ENCODE assay signal across 1 cellular context in the genomic region with DNA sequence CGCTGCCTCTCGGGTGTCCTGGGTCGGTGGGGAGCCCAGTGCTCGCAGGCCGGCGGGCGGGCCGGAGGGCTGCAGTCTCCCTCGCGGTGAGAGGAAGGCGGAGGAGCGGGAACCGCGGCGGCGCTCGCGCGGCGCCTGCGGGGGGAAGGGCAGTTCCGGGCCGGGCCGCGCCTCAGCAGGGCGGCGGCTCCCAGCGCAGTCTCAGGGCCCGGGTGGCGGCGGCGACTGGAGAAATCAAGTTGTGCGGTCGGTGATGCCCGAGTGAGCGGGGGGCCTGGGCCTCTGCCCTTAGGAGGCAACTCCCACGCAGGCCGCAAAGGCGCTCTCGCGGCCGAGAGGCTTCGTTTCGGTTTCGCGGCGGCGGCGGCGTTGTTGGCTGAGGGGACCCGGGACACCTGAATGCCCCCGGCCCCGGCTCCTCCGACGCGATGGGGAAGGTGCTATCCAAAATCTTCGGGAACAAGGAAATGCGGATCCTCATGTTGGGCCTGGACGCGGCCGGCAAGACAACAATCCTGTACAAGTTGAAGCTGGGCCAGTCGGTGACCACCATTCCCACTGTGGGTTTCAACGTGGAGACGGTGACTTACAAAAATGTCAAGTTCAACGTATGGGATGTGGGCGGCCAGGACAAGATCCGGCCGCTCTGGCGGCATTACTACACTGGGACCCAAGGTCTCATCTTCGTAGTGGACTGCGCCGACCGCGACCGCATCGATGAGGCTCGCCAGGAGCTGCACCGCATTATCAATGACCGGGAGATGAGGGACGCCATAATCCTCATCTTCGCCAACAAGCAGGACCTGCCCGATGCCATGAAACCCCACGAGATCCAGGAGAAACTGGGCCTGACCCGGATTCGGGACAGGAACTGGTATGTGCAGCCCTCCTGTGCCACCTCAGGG.
TF ChIP-seq lines count a peak whose summit lies in the region.

No MANE protein-coding gene starts in this region.

TF ChIP-seq in K562, 482 proteins besides CTCF, POLR2A, EP300 and RAD21 (continued from another document and continues in another):
- TF ChIP-seq, protein P1, sequence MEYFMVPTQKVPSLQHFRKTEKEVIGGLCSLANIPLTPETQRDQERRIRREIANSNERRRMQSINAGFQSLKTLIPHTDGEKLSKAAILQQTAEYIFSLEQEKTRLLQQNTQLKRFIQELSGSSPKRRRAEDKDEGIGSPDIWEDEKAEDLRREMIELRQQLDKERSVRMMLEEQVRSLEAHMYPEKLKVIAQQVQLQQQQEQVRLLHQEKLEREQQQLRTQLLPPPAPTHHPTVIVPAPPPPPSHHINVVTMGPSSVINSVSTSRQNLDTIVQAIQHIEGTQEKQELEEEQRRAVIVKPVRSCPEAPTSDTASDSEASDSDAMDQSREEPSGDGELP (CRISPR knock-in tag; IDR thresholded peaks at IDR 0.05; ENCODE audit: borderline replicate concordance), result peak; percentile 11; the same call in 1 of the 2 replicates
- no peak for TF ChIP-seq ZKSCAN1 (IDR thresholded peaks at IDR 0.05; ENCODE audit: low read depth, low read length)
- TF ChIP-seq ZBTB7A (IDR thresholded peaks at IDR 0.05; ENCODE audit: borderline replicate concordance, control insufficient read depth, low read depth, low read length), result peak; percentile 52; the same call in 1 of the 2 replicates
- TF ChIP-seq FOS (IDR thresholded peaks at IDR 0.05; ENCODE audit: extremely low read depth, insufficient read length), result no peak
- no peak for TF ChIP-seq SIRT6 (IDR thresholded peaks at IDR 0.05; ENCODE audit: low read depth, low read length)
- TF ChIP-seq RBFOX2 (IDR thresholded peaks at IDR 0.05; ENCODE audit: low read depth, low read length), result peak; percentile 90
- TF ChIP-seq, protein P2, sequence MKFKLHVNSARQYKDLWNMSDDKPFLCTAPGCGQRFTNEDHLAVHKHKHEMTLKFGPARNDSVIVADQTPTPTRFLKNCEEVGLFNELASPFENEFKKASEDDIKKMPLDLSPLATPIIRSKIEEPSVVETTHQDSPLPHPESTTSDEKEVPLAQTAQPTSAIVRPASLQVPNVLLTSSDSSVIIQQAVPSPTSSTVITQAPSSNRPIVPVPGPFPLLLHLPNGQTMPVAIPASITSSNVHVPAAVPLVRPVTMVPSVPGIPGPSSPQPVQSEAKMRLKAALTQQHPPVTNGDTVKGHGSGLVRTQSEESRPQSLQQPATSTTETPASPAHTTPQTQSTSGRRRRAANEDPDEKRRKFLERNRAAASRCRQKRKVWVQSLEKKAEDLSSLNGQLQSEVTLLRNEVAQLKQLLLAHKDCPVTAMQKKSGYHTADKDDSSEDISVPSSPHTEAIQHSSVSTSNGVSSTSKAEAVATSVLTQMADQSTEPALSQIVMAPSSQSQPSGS (CRISPR knock-in tag; IDR thresholded peaks at IDR 0.05), result no peak
- TF ChIP-seq TCF3 (CRISPR knock-in tag; IDR thresholded peaks at IDR 0.05), result no peak
- TF ChIP-seq, protein P3, sequence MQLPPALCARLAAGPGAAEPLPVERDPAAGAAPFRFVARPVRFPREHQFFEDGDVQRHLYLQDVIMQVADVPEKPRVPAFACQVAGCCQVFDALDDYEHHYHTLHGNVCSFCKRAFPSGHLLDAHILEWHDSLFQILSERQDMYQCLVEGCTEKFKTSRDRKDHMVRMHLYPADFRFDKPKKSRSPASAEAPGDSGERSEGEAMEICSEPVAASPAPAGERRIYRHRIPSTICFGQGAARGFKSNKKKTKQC (CRISPR knock-in tag; IDR thresholded peaks at IDR 0.05), result peak; percentile 58; the same call in 1 of the 2 replicates
- no peak for TF ChIP-seq GTF2A2 (tag; IDR thresholded peaks at IDR 0.05)
- no peak for TF ChIP-seq ZNF224 (CRISPR knock-in tag; IDR thresholded peaks at IDR 0.05)
- no peak for TF ChIP-seq NEUROD1 (IDR thresholded peaks at IDR 0.05; ENCODE audit: borderline replicate concordance, low read depth, low read length, partially characterized antibody)
- no peak for TF ChIP-seq PCBP2 (IDR thresholded peaks at IDR 0.05; ENCODE audit: low read depth, low read length, poor library complexity, severe bottlenecking)
- TF ChIP-seq, protein P4, sequence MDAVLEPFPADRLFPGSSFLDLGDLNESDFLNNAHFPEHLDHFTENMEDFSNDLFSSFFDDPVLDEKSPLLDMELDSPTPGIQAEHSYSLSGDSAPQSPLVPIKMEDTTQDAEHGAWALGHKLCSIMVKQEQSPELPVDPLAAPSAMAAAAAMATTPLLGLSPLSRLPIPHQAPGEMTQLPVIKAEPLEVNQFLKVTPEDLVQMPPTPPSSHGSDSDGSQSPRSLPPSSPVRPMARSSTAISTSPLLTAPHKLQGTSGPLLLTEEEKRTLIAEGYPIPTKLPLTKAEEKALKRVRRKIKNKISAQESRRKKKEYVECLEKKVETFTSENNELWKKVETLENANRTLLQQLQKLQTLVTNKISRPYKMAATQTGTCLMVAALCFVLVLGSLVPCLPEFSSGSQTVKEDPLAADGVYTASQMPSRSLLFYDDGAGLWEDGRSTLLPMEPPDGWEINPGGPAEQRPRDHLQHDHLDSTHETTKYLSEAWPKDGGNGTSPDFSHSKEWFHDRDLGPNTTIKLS (IDR thresholded peaks at IDR 0.05; ENCODE audit: borderline replicate concordance, low read depth), result no peak
- TF ChIP-seq, protein P5, sequence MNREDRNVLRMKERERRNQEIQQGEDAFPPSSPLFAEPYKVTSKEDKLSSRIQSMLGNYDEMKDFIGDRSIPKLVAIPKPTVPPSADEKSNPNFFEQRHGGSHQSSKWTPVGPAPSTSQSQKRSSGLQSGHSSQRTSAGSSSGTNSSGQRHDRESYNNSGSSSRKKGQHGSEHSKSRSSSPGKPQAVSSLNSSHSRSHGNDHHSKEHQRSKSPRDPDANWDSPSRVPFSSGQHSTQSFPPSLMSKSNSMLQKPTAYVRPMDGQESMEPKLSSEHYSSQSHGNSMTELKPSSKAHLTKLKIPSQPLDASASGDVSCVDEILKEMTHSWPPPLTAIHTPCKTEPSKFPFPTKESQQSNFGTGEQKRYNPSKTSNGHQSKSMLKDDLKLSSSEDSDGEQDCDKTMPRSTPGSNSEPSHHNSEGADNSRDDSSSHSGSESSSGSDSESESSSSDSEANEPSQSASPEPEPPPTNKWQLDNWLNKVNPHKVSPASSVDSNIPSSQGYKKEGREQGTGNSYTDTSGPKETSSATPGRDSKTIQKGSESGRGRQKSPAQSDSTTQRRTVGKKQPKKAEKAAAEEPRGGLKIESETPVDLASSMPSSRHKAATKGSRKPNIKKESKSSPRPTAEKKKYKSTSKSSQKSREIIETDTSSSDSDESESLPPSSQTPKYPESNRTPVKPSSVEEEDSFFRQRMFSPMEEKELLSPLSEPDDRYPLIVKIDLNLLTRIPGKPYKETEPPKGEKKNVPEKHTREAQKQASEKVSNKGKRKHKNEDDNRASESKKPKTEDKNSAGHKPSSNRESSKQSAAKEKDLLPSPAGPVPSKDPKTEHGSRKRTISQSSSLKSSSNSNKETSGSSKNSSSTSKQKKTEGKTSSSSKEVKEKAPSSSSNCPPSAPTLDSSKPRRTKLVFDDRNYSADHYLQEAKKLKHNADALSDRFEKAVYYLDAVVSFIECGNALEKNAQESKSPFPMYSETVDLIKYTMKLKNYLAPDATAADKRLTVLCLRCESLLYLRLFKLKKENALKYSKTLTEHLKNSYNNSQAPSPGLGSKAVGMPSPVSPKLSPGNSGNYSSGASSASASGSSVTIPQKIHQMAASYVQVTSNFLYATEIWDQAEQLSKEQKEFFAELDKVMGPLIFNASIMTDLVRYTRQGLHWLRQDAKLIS (CRISPR knock-in tag; IDR thresholded peaks at IDR 0.05), result 0 out of 2 replicates have a peak, but pooled peaks have one; percentile 17
- no peak for TF ChIP-seq CBX3 (IDR thresholded peaks at IDR 0.05; ENCODE audit: borderline replicate concordance in 1 of 2, low read length in 2 of 2)
- TF ChIP-seq CCNT2 (IDR thresholded peaks at IDR 0.05; ENCODE audit: borderline replicate concordance, extremely low read depth, insufficient read length, low read depth, low read length), result peak; percentile 10
- TF ChIP-seq RBBP5 (IDR thresholded peaks at IDR 0.05; ENCODE audit: borderline replicate concordance, insufficient read depth, low read length, poor library complexity, severe bottlenecking), result peak; percentile 80
- peak; percentile 40; the same call in 1 of the 2 replicates for TF ChIP-seq ZFX (CRISPR knock-in tag; IDR thresholded peaks at IDR 0.05)
- TF ChIP-seq ZNF561 (CRISPR knock-in tag; conservative IDR thresholded peaks at IDR 0.05), result no peak
- no peak for TF ChIP-seq BRD9 (IDR thresholded peaks at IDR 0.05; ENCODE audit: low read depth, partially characterized antibody)
- TF ChIP-seq NFIX (CRISPR knock-in tag; IDR thresholded peaks at IDR 0.05; ENCODE audit: low read depth), result no peak
- TF ChIP-seq, protein P6, sequence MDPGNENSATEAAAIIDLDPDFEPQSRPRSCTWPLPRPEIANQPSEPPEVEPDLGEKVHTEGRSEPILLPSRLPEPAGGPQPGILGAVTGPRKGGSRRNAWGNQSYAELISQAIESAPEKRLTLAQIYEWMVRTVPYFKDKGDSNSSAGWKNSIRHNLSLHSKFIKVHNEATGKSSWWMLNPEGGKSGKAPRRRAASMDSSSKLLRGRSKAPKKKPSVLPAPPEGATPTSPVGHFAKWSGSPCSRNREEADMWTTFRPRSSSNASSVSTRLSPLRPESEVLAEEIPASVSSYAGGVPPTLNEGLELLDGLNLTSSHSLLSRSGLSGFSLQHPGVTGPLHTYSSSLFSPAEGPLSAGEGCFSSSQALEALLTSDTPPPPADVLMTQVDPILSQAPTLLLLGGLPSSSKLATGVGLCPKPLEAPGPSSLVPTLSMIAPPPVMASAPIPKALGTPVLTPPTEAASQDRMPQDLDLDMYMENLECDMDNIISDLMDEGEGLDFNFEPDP (CRISPR knock-in tag; IDR thresholded peaks at IDR 0.05), result no peak
- TF ChIP-seq ZNF444 (CRISPR knock-in tag; IDR thresholded peaks at IDR 0.05), result no peak
- TF ChIP-seq GATAD2B (IDR thresholded peaks at IDR 0.05; ENCODE audit: borderline replicate concordance), result no peak
- no peak for TF ChIP-seq LEF1 (IDR thresholded peaks at IDR 0.05)
- no peak for TF ChIP-seq SREBF2 (CRISPR knock-in tag; IDR thresholded peaks at IDR 0.05)
- TF ChIP-seq ZNF79 (CRISPR knock-in tag; IDR thresholded peaks at IDR 0.05; ENCODE audit: low read depth), result no peak
- TF ChIP-seq, protein P7, sequence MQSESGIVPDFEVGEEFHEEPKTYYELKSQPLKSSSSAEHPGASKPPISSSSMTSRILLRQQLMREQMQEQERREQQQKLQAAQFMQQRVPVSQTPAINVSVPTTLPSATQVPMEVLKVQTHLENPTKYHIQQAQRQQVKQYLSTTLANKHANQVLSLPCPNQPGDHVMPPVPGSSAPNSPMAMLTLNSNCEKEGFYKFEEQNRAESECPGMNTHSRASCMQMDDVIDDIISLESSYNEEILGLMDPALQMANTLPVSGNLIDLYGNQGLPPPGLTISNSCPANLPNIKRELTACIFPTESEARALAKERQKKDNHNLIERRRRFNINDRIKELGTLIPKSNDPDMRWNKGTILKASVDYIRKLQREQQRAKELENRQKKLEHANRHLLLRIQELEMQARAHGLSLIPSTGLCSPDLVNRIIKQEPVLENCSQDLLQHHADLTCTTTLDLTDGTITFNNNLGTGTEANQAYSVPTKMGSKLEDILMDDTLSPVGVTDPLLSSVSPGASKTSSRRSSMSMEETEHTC (IDR thresholded peaks at IDR 0.05), result no peak
- no peak for TF ChIP-seq POLR3G (IDR thresholded peaks at IDR 0.05; ENCODE audit: extremely low read depth, insufficient read length, insufficient replicate concordance)
- no peak for TF ChIP-seq CTBP1 (IDR thresholded peaks at IDR 0.05; ENCODE audit: borderline replicate concordance)
- 0 out of 2 replicates have a peak, but pooled peaks have one; percentile 42 for TF ChIP-seq ZNF134 (CRISPR knock-in tag; conservative IDR thresholded peaks at IDR 0.05)
- TF ChIP-seq ELF1 (tag; IDR thresholded peaks at IDR 0.05), result 0 out of 2 replicates have a peak, but pooled peaks have one; percentile 35
- TF ChIP-seq, protein P8, sequence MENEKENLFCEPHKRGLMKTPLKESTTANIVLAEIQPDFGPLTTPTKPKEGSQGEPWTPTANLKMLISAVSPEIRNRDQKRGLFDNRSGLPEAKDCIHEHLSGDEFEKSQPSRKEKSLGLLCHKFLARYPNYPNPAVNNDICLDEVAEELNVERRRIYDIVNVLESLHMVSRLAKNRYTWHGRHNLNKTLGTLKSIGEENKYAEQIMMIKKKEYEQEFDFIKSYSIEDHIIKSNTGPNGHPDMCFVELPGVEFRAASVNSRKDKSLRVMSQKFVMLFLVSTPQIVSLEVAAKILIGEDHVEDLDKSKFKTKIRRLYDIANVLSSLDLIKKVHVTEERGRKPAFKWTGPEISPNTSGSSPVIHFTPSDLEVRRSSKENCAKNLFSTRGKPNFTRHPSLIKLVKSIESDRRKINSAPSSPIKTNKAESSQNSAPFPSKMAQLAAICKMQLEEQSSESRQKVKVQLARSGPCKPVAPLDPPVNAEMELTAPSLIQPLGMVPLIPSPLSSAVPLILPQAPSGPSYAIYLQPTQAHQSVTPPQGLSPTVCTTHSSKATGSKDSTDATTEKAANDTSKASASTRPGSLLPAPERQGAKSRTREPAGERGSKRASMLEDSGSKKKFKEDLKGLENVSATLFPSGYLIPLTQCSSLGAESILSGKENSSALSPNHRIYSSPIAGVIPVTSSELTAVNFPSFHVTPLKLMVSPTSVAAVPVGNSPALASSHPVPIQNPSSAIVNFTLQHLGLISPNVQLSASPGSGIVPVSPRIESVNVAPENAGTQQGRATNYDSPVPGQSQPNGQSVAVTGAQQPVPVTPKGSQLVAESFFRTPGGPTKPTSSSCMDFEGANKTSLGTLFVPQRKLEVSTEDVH (IDR thresholded peaks at IDR 0.05; ENCODE audit: low read depth, partially characterized antibody), result no peak
- no peak for TF ChIP-seq CC2D1A (IDR thresholded peaks at IDR 0.05)
- peak; percentile 17; the same call in 1 of the 2 replicates for TF ChIP-seq HNRNPL (IDR thresholded peaks at IDR 0.05; ENCODE audit: low read depth, low read length)
- peak; percentile 85 for TF ChIP-seq POLR2G (IDR thresholded peaks at IDR 0.05; ENCODE audit: low read depth, low read length)
- TF ChIP-seq, protein P9, sequence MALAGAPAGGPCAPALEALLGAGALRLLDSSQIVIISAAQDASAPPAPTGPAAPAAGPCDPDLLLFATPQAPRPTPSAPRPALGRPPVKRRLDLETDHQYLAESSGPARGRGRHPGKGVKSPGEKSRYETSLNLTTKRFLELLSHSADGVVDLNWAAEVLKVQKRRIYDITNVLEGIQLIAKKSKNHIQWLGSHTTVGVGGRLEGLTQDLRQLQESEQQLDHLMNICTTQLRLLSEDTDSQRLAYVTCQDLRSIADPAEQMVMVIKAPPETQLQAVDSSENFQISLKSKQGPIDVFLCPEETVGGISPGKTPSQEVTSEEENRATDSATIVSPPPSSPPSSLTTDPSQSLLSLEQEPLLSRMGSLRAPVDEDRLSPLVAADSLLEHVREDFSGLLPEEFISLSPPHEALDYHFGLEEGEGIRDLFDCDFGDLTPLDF (CRISPR knock-in tag; IDR thresholded peaks at IDR 0.05), result peak; percentile 27; the same call in 1 of the 2 replicates
- no peak for TF ChIP-seq PHB (CRISPR knock-in tag; IDR thresholded peaks at IDR 0.05)
- peak; percentile 27 for TF ChIP-seq GABPA (tag; conservative IDR thresholded peaks at IDR 0.05; ENCODE audit: low read depth)
- no peak for TF ChIP-seq MTA1 (IDR thresholded peaks at IDR 0.05; ENCODE audit: borderline replicate concordance)
- peak; percentile 90; the same call in 1 of the 2 replicates for TF ChIP-seq ZBTB1 (CRISPR knock-in tag; IDR thresholded peaks at IDR 0.05; ENCODE audit: borderline replicate concordance, low read depth)
